1 cellular context compared by ENCODE assay signal in genomic region chr1:33081554-33082305, GRCh38.
TF ChIP-seq lines count a peak whose summit lies in the region.

No MANE protein-coding gene starts in this region.

TF ChIP-seq in K562, 482 proteins besides CTCF, POLR2A, EP300 and RAD21 (continued from another document):
- no peak for TF ChIP-seq NR0B1 (IDR thresholded peaks at IDR 0.05; ENCODE audit: partially characterized antibody)
- no peak for TF ChIP-seq HNRNPLL (IDR thresholded peaks at IDR 0.05; ENCODE audit: low read depth, low read length, poor library complexity, severe bottlenecking)
- TF ChIP-seq PRMT5 (CRISPR knock-in tag; IDR thresholded peaks at IDR 0.05), result no peak
- no peak for TF ChIP-seq MCM2 (IDR thresholded peaks at IDR 0.05; ENCODE audit: low read depth)
- no peak for TF ChIP-seq ZNF76 (CRISPR knock-in tag; IDR thresholded peaks at IDR 0.05; ENCODE audit: borderline replicate concordance)
- TF ChIP-seq, protein P1, sequence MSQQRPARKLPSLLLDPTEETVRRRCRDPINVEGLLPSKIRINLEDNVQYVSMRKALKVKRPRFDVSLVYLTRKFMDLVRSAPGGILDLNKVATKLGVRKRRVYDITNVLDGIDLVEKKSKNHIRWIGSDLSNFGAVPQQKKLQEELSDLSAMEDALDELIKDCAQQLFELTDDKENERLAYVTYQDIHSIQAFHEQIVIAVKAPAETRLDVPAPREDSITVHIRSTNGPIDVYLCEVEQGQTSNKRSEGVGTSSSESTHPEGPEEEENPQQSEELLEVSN (IDR thresholded peaks at IDR 0.05; ENCODE audit: borderline replicate concordance in 1 of 2, extremely low read depth in 1 of 2, insufficient read depth in 1 of 2, insufficient read length in 1 of 2, low read depth in 1 of 2, low read length in 1 of 2, poor library complexity in 1 of 2, severe bottlenecking in 1 of 2), result peak in 1 of 2 experiments; percentile 7
- no peak for TF ChIP-seq ASH1L (IDR thresholded peaks at IDR 0.05; ENCODE audit: borderline replicate concordance, low read depth, partially characterized antibody)
- no peak for TF ChIP-seq JUNB (CRISPR knock-in tag; conservative IDR thresholded peaks at IDR 0.05)
- peak; percentile 16; the same call in 1 of the 2 replicates for TF ChIP-seq MAX (CRISPR knock-in tag; IDR thresholded peaks at IDR 0.05)
- TF ChIP-seq CREBBP (IDR thresholded peaks at IDR 0.05; ENCODE audit: low read depth, low read length), result no peak
- no peak for TF ChIP-seq STAT5A (IDR thresholded peaks at IDR 0.05; ENCODE audit: borderline replicate concordance, low read length)
- TF ChIP-seq ZNF561 (CRISPR knock-in tag; conservative IDR thresholded peaks at IDR 0.05), result no peak
- TF ChIP-seq RHOXF2B (CRISPR knock-in tag; conservative IDR thresholded peaks at IDR 0.05), result no peak
